ENCODE assay signal across 34 cellular contexts in genomic region chr9:86069206-86069869, GRCh38. TPM values are rescaled to one million over a fixed set of nuclear protein-coding genes. Genes with fewer than 3 reads are reported as not detected.
DNase-seq lines count a peak whose midpoint lies in the region; ATAC-seq and TF ChIP-seq lines count a peak whose summit lies in the region.
"Had no signal": no experiment of that assay in that cellular context is flagged by ENCODE, and none has a peak within 500 bp of the region (broad histone marks: within the 10 kb centered on the region; RNA-seq: fewer than 3 reads in every experiment).

No MANE protein-coding gene starts in this region.

- H4K20me1 ChIP-seq in neural progenitor cell (ENCODE audit: low read depth) = peaks cover 25% of the 10 kb centered on the region

- H3K9me3 Mint-ChIP-seq in WTC11 (no peaks in the 10 kb centered on the region), neural progenitor cell (no peaks in the 10 kb centered on the region)
- H3K9me3 Mint-ChIP-seq: activated naive CD8-positive, alpha-beta T cell treated with anti-CD3 and anti-CD28 coated beads for 36 hours; endodermal cell had no signal

- peaks cover 16% of the 10 kb centered on the region for H3K4me1 Mint-ChIP-seq in WTC11
- H3K4me1 Mint-ChIP-seq in neural progenitor cell = peaks cover 8% of the 10 kb centered on the region

- CTCF ChIA-PET in WTC11 (lab: Charles Lee) = no interaction called here

- no peak for ATAC-seq in WTC11
- ATAC-seq in left cardiac atrium = no peak
- ATAC-seq: HCT116, heart right ventricle, Panc1 had no signal

- H3K27me3 ChIP-seq in HL-60 (ENCODE audit: insufficient read depth, poor library complexity, severe bottlenecking) (no peaks in the 10 kb centered on the region), neural progenitor cell (no peaks in the 10 kb centered on the region)
- H3K27me3 ChIP-seq: ascending aorta; BLaER1 treated with 17β-estradiol and CSF1 and Interleukin-3, amounts not matched to agents 10 nM and 100 nM; cardiac muscle cell; esophagus muscularis mucosa; heart right ventricle; right lobe of liver; SJCRH30 had no signal

- H3K9me3 ChIP-seq in neural progenitor cell (ENCODE audit: low read depth) = no peaks in the 10 kb centered on the region
- H3K9me3 ChIP-seq: ascending aorta; BLaER1 treated with 17β-estradiol and CSF1 and Interleukin-3, amounts not matched to agents 10 nM and 100 nM; Caco-2; esophagus muscularis mucosa; heart right ventricle; right lobe of liver; SJCRH30 had no signal

- H3K36me3 Mint-ChIP-seq in WTC11 (no peaks in the 10 kb centered on the region), neural progenitor cell (peaks cover 22% of the 10 kb centered on the region)

- peaks cover 24% of the 10 kb centered on the region for H3K79me2 ChIP-seq in neural progenitor cell (ENCODE audit: low read depth)

- H2AFZ ChIP-seq in neural progenitor cell (replicated peaks) = no peak overlapping the region

- H3K27ac Mint-ChIP-seq in WTC11 (peak overlapping the region; percentile 19; the same call in 1 of the 2 replicates), neural progenitor cell (no peak overlapping the region)
- H3K27ac Mint-ChIP-seq: activated naive CD8-positive, alpha-beta T cell treated with anti-CD3 and anti-CD28 coated beads for 36 hours; endodermal cell had no signal

- H3K27me3 Mint-ChIP-seq in WTC11 (ENCODE audit: low read depth) = no peaks in the 10 kb centered on the region
- H3K27me3 Mint-ChIP-seq in neural progenitor cell (ENCODE audit: insufficient read depth, low read depth) = no peaks in the 10 kb centered on the region
- H3K27me3 Mint-ChIP-seq: activated naive CD8-positive, alpha-beta T cell treated with anti-CD3 and anti-CD28 coated beads for 36 hours had no signal

- POLR2A ChIA-PET in WTC11 (lab: Charles Lee) = no interaction called here

- no peak overlapping the region for H3K9ac ChIP-seq in neural progenitor cell
- H3K9ac ChIP-seq: BLaER1 treated with 17β-estradiol and CSF1 and Interleukin-3, amounts not matched to agents 10 nM and 100 nM had no signal

- H3K4me1 ChIP-seq in neural progenitor cell = no peaks in the 10 kb centered on the region
- H3K4me1 ChIP-seq: ascending aorta, Caco-2, esophagus muscularis mucosa, heart right ventricle, SJCRH30 had no signal

- no peak overlapping the region for H3K4me3 ChIP-seq in HL-60 (replicated peaks; ENCODE audit: insufficient read depth, low read length)
- no peak overlapping the region for H3K4me3 ChIP-seq in neural progenitor cell
- H3K4me3 ChIP-seq: ascending aorta; BLaER1 treated with 17β-estradiol and CSF1 and Interleukin-3, amounts not matched to agents 10 nM and 100 nM; cardiac muscle cell; esophagus muscularis mucosa; heart right ventricle; right lobe of liver; SJCRH30 had no signal

- H3K27ac ChIP-seq in HL-60 (replicated peaks) (peak overlapping the region; percentile 59), neural progenitor cell (no peak overlapping the region)
- H3K27ac ChIP-seq: ascending aorta; BLaER1 treated with 17β-estradiol and CSF1 and Interleukin-3, amounts not matched to agents 10 nM and 100 nM; cardiac muscle cell; esophagus muscularis mucosa; heart right ventricle; right lobe of liver; SJCRH30 had no signal

- TF ChIP-seq CTCF in HL-60 (IDR thresholded peaks at IDR 0.05; ENCODE audit: insufficient read depth, low read length) (no peak), WTC11 (IDR thresholded peaks at IDR 0.05) (no peak), neural progenitor cell (IDR thresholded peaks at IDR 0.05) (no peak)

- no peak overlapping the region for H3K4me2 ChIP-seq in neural progenitor cell

- no peaks in the 10 kb centered on the region for H3K36me3 ChIP-seq in neural progenitor cell
- H3K36me3 ChIP-seq: ascending aorta, cardiac muscle cell, esophagus muscularis mucosa, heart right ventricle, right lobe of liver had no signal

- peak; percentile 87 to 88 for DNase-seq in HL-60 (ENCODE audit: low read depth in 1 of 2, low spot score in 1 of 2)
- peak; percentile 63 for DNase-seq in NOMO-1 treated with DMSO at 0.1 percent for 48 hours (lab: John Stamatoyannopoulos, UW; ENCODE audit: unreplicated experiment)
- DNase-seq in WTC11 (ENCODE audit: low spot score) = no peak
- peak; percentile 20 for DNase-seq in neural progenitor cell (ENCODE audit: low spot score)
- DNase-seq in NCI-H2081 (lab: John Stamatoyannopoulos, UW) = no peak
- DNase-seq in HT-29 (ENCODE audit: low spot score) = no peak
- no peak for DNase-seq in NCI-H446 (lab: John Stamatoyannopoulos, UW)
- DNase-seq in left cardiac atrium = no peak
- DNase-seq: activated CD4-positive, alpha-beta T cell treated with anti-CD3 and anti-CD28 coated beads for 4 hours; activated effector memory CD4-positive, alpha-beta T cell treated with Interleukin-2 at 50 U/mL for 16 hours; activated naive CD8-positive, alpha-beta T cell treated with anti-CD3 and anti-CD28 coated beads for 36 hours; activated T-cell treated with anti-CD3 and anti-CD28 coated beads for 4 hours; Caco-2; cortex of kidney; DMS79 treated with DMSO at 0.1 percent for 48 hours; endodermal cell; foreskin melanocyte; heart right ventricle; kidney glomerular epithelial cell; NCI-H1105; NCI-H2029; NCI-H2227 treated with DMSO at 0.1 percent for 48 hours; NCI-H748 treated with DMSO at 0.1 percent for 48 hours; posterior cingulate gyrus; right lobe of liver; SJCRH30; stimulated activated CD4-positive, alpha-beta T cell treated with anti-CD3 and anti-CD28 coated beads, Interleukin-12 subunit alpha, Interleukin-12 subunit beta, amount 100 ng/mL, for 4 hours; stimulated activated CD4-positive, alpha-beta T cell treated with anti-CD3 and anti-CD28 coated beads, Interleukin-4, amount 100 ng/mL, for 1 hour had no signal

- no peaks in the 10 kb centered on the region for H3F3A ChIP-seq in neural progenitor cell (ENCODE audit: low read depth)

- H3K4me3 Mint-ChIP-seq in WTC11 (no peak overlapping the region), neural progenitor cell (no peak overlapping the region)
- H3K4me3 Mint-ChIP-seq: activated naive CD8-positive, alpha-beta T cell treated with anti-CD3 and anti-CD28 coated beads for 36 hours; endodermal cell had no signal

- intact Hi-C loops in left cardiac atrium (cut with DNase I) = no loop called here

TF ChIP-seq in WTC11, 78 proteins besides CTCF, POLR2A, EP300 and RAD21 (continues in another document):
- TF ChIP-seq MXD4 (CRISPR knock-in tag; IDR thresholded peaks at IDR 0.05; ENCODE audit: borderline replicate concordance) (no peak), ESRRA (CRISPR knock-in tag; IDR thresholded peaks at IDR 0.05; ENCODE audit: borderline replicate concordance) (no peak), ZNF281 (CRISPR knock-in tag; IDR thresholded peaks at IDR 0.05) (no peak), SMAD4 (CRISPR knock-in tag; IDR thresholded peaks at IDR 0.05) (no peak), GTF2I (CRISPR knock-in tag; conservative IDR thresholded peaks at IDR 0.05) (no peak), ZNF232 (CRISPR knock-in tag; IDR thresholded peaks at IDR 0.05) (no peak), ELF4 (CRISPR knock-in tag; IDR thresholded peaks at IDR 0.05; ENCODE audit: low read depth) (no peak), NR2C2 (CRISPR knock-in tag; IDR thresholded peaks at IDR 0.05) (no peak), ERG (CRISPR knock-in tag; IDR thresholded peaks at IDR 0.05) (no peak), CBFB (CRISPR knock-in tag; IDR thresholded peaks at IDR 0.05; ENCODE audit: low read depth) (no peak)

RNA-seq across cellular contexts. Expression of gene GOLM1, which starts 30.0 kb away (rescaled TPM):
- total RNA-seq in WTC11 (2021) (75.1 to 81.8 TPM (median 77.3 TPM) in 3 replicates), neural progenitor cell (ENCODE audit: low replicate concordance) (73.7 and 83.5 TPM in 2 replicates), left cardiac atrium (10 to 100 TPM in 1 of 2 donors, 1 to 10 TPM in 1; 7.5 to 10.5 TPM)
- 41.0 and 50.7 TPM in 2 replicates for total RNA-seq in HT-29 (2014; rRNA removed; shearing (Covaris generic))

Comparison
In these comparisons a context has a peak if more than half of its experiments do, and no peak if none do; other contexts are left out.
1. DNase-seq: peak in HL-60 (2 of 2), NOMO-1 treated with DMSO at 0.1 percent for 48 hours (single experiment) and neural progenitor cell (single experiment); none in WTC11 (single experiment), NCI-H2081 (0 of 2), HT-29 (single experiment), NCI-H446 (0 of 2) and left cardiac atrium (single experiment).